In genomic region chr16:29926675-29927522, GRCh38 we compare ENCODE assay signal across 1 cellular context.
TF ChIP-seq lines count a peak whose summit lies in the region.

No MANE protein-coding gene starts in this region.

TF ChIP-seq in HEK293, 187 proteins besides CTCF, POLR2A, EP300 and RAD21 (continued from another document):
- TF ChIP-seq, protein P1, sequence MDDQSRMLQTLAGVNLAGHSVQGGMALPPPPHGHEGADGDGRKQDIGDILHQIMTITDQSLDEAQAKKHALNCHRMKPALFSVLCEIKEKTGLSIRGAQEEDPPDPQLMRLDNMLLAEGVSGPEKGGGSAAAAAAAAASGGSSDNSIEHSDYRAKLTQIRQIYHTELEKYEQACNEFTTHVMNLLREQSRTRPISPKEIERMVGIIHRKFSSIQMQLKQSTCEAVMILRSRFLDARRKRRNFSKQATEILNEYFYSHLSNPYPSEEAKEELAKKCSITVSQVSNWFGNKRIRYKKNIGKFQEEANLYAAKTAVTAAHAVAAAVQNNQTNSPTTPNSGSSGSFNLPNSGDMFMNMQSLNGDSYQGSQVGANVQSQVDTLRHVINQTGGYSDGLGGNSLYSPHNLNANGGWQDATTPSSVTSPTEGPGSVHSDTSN (CRISPR knock-in tag; IDR thresholded peaks at IDR 0.05): no peak
- TF ChIP-seq ZNF274 (IDR thresholded peaks at IDR 0.05; ENCODE audit: low read length): no peak
- TF ChIP-seq ZNF274 (tag by site-specific recombination; IDR thresholded peaks at IDR 0.05; ENCODE audit: borderline replicate concordance): no peak
- TF ChIP-seq ZNF350 (tag by site-specific recombination; IDR thresholded peaks at IDR 0.05): no peak
- no peak; the same call in 1 of the 2 replicates for TF ChIP-seq ZBTB7A (tag by site-specific recombination; IDR thresholded peaks at IDR 0.05; ENCODE audit: low read depth)
- TF ChIP-seq, protein P2, sequence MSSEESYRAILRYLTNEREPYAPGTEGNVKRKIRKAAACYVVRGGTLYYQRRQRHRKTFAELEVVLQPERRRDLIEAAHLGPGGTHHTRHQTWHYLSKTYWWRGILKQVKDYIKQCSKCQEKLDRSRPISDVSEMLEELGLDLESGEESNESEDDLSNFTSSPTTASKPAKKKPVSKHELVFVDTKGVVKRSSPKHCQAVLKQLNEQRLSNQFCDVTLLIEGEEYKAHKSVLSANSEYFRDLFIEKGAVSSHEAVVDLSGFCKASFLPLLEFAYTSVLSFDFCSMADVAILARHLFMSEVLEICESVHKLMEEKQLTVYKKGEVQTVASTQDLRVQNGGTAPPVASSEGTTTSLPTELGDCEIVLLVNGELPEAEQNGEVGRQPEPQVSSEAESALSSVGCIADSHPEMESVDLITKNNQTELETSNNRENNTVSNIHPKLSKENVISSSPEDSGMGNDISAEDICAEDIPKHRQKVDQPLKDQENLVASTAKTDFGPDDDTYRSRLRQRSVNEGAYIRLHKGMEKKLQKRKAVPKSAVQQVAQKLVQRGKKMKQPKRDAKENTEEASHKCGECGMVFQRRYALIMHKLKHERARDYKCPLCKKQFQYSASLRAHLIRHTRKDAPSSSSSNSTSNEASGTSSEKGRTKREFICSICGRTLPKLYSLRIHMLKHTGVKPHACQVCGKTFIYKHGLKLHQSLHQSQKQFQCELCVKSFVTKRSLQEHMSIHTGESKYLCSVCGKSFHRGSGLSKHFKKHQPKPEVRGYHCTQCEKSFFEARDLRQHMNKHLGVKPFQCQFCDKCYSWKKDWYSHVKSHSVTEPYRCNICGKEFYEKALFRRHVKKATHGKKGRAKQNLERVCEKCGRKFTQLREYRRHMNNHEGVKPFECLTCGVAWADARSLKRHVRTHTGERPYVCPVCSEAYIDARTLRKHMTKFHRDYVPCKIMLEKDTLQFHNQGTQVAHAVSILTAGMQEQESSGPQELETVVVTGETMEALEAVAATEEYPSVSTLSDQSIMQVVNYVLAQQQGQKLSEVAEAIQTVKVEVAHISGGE (tag by site-specific recombination; conservative IDR thresholded peaks at IDR 0.05; ENCODE audit: low read depth): 0 out of 2 replicates have a peak, but pooled peaks have one; percentile 4
- no peak for TF ChIP-seq MEIS1 (CRISPR knock-in tag; IDR thresholded peaks at IDR 0.05; ENCODE audit: borderline replicate concordance)
- TF ChIP-seq KLF9 (tag by site-specific recombination; IDR thresholded peaks at IDR 0.05; ENCODE audit: low read depth): peak; percentile 47
TF ChIP-seq in HEK293: peak in this region for 12.
